ENCODE assay signal across 1 cellular context in the genomic region with DNA sequence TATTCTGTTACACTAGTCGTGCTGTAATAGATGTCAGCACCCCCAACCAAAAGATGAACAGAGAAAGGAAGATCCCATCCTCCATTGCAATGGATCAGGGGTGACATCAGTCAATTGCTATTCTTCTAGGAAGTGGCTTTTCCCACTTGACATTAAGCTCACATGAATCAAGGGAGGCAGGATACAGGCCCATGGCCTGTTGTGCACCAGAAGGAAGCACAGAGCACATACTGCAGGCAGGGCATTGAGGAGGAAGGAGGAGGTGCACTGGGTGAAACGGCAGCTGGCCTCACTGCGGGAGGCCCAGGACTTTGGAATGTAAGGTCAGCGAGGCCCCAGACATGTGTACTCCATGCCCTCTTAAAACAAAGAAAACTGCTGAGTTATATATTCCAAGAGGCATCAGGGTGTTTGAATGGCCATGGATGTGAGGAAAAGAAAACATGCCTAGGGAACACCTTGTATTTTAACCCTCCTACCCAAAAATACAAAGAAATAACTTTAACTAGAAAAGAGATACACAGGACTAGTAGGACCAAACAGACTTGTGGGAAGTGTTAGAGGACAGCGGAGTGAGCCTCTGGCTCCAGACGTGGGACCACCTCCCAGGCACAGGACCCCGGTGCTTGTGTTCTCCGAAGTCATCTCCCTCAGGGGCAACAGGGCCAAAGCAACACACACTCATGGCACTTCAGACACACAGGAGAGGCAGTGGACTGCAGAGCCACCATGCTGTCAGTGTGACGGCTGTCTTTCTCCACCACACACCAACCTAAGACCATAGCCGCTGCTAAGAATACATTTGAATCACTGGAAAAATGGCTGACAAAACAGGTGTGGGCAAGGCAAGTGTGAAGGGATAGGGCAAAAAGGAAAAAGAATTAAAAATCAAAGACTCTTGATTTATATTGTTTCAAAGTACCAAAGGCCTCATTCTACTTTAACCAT.
TF ChIP-seq lines count a peak whose summit lies in the region.

No MANE protein-coding gene starts in this region.

TF ChIP-seq in HepG2, 621 proteins besides CTCF, POLR2A, EP300 and RAD21 (continued from another document and continues in another):
- TF ChIP-seq ZNF577 (CRISPR knock-in tag; IDR thresholded peaks at IDR 0.05; ENCODE audit: borderline replicate concordance, low read depth) (no peak), MED8 (CRISPR knock-in tag; IDR thresholded peaks at IDR 0.05; ENCODE audit: insufficient replicate concordance) (no peak), NR1H2 (CRISPR knock-in tag; IDR thresholded peaks at IDR 0.05; ENCODE audit: borderline replicate concordance, low read depth) (no peak; the same call in 1 of the 2 replicates), ZNF614 (CRISPR knock-in tag; IDR thresholded peaks at IDR 0.05; ENCODE audit: borderline replicate concordance) (peak; percentile 62; the same call in 1 of the 2 replicates), MIER2 (CRISPR knock-in tag; IDR thresholded peaks at IDR 0.05) (no peak), NFATC3 (CRISPR knock-in tag; IDR thresholded peaks at IDR 0.05) (no peak), MYNN (CRISPR knock-in tag; IDR thresholded peaks at IDR 0.05; ENCODE audit: low read depth) (no peak), CENPX (CRISPR knock-in tag; IDR thresholded peaks at IDR 0.05) (no peak), GZF1 (CRISPR knock-in tag; IDR thresholded peaks at IDR 0.05) (no peak), ETV6 (CRISPR knock-in tag; conservative IDR thresholded peaks at IDR 0.05) (no peak), ZNF773 (CRISPR knock-in tag; IDR thresholded peaks at IDR 0.05; ENCODE audit: borderline replicate concordance) (no peak), ZNF768 (CRISPR knock-in tag; IDR thresholded peaks at IDR 0.05) (no peak), MXI1 (IDR thresholded peaks at IDR 0.05; ENCODE audit: borderline replicate concordance, low read depth, low read length) (no peak; the same call in 2 of the 3 replicates), RBFOX2 (IDR thresholded peaks at IDR 0.05; ENCODE audit: low read depth, low read length) (no peak), ZSCAN29 (CRISPR knock-in tag; conservative IDR thresholded peaks at IDR 0.05) (0 out of 2 replicates have a peak, but pooled peaks have one; percentile 67), ZNF143 (CRISPR knock-in tag; IDR thresholded peaks at IDR 0.05) (no peak), MXD4 (CRISPR knock-in tag; IDR thresholded peaks at IDR 0.05) (0 out of 2 replicates have a peak, but pooled peaks have one; percentile 18), HMGA1 (CRISPR knock-in tag; conservative IDR thresholded peaks at IDR 0.05) (no peak), ZNF446 (CRISPR knock-in tag; IDR thresholded peaks at IDR 0.05) (no peak), ESRRA (CRISPR knock-in tag; IDR thresholded peaks at IDR 0.05; ENCODE audit: low read depth) (0 out of 2 replicates have a peak, but pooled peaks have one; percentile 27), NR3C1 (CRISPR knock-in tag; IDR thresholded peaks at IDR 0.05) (no peak), ZNF451 (CRISPR knock-in tag; IDR thresholded peaks at IDR 0.05) (no peak; the same call in 1 of the 2 replicates), SP1 (IDR thresholded peaks at IDR 0.05) (no peak), SP1 (CRISPR knock-in tag; IDR thresholded peaks at IDR 0.05) (no peak), POLR2AphosphoS5 (IDR thresholded peaks at IDR 0.05; ENCODE audit: low read depth, low read length) (no peak), NPAS2 (CRISPR knock-in tag; IDR thresholded peaks at IDR 0.05; ENCODE audit: borderline replicate concordance) (no peak), ZNF891 (CRISPR knock-in tag; IDR thresholded peaks at IDR 0.05) (no peak), ZNF335 (CRISPR knock-in tag; IDR thresholded peaks at IDR 0.05) (no peak), ZNF652 (CRISPR knock-in tag; IDR thresholded peaks at IDR 0.05; ENCODE audit: borderline replicate concordance, low read depth) (0 out of 2 replicates have a peak, but pooled peaks have one; percentile 6), ZNF501 (CRISPR knock-in tag; IDR thresholded peaks at IDR 0.05) (no peak)
- TF ChIP-seq, protein P1, sequence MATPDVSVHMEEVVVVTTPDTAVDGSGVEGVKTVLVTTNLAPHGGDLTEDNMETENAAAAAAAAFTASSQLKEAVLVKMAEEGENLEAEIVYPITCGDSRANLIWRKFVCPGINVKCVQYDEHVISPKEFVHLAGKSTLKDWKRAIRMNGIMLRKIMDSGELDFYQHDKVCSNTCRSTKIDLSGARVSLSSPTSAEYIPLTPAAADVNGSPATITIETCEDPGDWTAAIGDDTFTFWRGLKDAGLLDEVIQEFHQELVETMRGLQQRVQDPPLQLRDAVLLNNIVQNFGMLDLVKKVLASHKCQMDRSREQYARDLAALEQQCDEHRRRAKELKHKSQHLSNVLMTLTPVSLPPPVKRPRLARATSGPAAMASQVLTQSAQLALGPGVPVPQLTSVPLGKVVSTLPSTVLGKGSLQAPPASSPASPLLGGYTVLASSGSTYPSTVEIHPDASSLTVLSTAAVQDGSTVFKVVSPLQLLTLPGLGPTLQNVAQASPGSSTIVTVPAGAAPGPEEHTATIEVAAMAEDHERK (CRISPR knock-in tag; IDR thresholded peaks at IDR 0.05; ENCODE audit: low read depth), result no peak
- TF ChIP-seq, protein P2, sequence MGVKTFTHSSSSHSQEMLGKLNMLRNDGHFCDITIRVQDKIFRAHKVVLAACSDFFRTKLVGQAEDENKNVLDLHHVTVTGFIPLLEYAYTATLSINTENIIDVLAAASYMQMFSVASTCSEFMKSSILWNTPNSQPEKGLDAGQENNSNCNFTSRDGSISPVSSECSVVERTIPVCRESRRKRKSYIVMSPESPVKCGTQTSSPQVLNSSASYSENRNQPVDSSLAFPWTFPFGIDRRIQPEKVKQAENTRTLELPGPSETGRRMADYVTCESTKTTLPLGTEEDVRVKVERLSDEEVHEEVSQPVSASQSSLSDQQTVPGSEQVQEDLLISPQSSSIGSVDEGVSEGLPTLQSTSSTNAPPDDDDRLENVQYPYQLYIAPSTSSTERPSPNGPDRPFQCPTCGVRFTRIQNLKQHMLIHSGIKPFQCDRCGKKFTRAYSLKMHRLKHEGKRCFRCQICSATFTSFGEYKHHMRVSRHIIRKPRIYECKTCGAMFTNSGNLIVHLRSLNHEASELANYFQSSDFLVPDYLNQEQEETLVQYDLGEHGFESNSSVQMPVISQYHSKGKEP (CRISPR knock-in tag; IDR thresholded peaks at IDR 0.05), result no peak
- TF ChIP-seq, protein P3, sequence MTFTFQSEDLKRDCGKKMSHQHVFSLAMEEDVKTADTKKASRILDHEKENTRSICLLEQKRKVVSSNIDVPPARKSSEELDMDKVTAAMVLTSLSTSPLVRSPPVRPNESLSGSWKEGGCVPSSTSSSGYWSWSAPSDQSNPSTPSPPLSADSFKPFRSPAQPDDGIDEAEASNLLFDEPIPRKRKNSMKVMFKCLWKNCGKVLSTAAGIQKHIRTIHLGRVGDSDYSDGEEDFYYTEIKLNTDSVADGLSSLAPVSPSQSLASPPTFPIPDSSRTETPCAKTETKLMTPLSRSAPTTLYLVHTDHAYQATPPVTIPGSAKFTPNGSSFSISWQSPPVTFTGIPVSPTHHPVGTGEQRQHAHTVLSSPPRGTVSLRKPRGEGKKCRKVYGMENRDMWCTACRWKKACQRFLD (CRISPR knock-in tag; IDR thresholded peaks at IDR 0.05; ENCODE audit: borderline replicate concordance), result no peak
- TF ChIP-seq, protein P4, sequence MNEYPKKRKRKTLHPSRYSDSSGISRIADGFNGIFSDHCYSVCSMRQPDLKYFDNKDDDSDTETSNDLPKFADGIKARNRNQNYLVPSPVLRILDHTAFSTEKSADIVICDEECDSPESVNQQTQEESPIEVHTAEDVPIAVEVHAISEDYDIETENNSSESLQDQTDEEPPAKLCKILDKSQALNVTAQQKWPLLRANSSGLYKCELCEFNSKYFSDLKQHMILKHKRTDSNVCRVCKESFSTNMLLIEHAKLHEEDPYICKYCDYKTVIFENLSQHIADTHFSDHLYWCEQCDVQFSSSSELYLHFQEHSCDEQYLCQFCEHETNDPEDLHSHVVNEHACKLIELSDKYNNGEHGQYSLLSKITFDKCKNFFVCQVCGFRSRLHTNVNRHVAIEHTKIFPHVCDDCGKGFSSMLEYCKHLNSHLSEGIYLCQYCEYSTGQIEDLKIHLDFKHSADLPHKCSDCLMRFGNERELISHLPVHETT (CRISPR knock-in tag; conservative IDR thresholded peaks at IDR 0.05), result no peak
- TF ChIP-seq, protein P5, sequence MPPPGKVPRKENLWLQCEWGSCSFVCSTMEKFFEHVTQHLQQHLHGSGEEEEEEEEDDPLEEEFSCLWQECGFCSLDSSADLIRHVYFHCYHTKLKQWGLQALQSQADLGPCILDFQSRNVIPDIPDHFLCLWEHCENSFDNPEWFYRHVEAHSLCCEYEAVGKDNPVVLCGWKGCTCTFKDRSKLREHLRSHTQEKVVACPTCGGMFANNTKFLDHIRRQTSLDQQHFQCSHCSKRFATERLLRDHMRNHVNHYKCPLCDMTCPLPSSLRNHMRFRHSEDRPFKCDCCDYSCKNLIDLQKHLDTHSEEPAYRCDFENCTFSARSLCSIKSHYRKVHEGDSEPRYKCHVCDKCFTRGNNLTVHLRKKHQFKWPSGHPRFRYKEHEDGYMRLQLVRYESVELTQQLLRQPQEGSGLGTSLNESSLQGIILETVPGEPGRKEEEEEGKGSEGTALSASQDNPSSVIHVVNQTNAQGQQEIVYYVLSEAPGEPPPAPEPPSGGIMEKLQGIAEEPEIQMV (CRISPR knock-in tag; IDR thresholded peaks at IDR 0.05; ENCODE audit: low read depth), result no peak
- TF ChIP-seq, protein P6, sequence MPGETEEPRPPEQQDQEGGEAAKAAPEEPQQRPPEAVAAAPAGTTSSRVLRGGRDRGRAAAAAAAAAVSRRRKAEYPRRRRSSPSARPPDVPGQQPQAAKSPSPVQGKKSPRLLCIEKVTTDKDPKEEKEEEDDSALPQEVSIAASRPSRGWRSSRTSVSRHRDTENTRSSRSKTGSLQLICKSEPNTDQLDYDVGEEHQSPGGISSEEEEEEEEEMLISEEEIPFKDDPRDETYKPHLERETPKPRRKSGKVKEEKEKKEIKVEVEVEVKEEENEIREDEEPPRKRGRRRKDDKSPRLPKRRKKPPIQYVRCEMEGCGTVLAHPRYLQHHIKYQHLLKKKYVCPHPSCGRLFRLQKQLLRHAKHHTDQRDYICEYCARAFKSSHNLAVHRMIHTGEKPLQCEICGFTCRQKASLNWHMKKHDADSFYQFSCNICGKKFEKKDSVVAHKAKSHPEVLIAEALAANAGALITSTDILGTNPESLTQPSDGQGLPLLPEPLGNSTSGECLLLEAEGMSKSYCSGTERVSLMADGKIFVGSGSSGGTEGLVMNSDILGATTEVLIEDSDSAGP (CRISPR knock-in tag; IDR thresholded peaks at IDR 0.05; ENCODE audit: borderline replicate concordance), result no peak
- TF ChIP-seq, protein P7, sequence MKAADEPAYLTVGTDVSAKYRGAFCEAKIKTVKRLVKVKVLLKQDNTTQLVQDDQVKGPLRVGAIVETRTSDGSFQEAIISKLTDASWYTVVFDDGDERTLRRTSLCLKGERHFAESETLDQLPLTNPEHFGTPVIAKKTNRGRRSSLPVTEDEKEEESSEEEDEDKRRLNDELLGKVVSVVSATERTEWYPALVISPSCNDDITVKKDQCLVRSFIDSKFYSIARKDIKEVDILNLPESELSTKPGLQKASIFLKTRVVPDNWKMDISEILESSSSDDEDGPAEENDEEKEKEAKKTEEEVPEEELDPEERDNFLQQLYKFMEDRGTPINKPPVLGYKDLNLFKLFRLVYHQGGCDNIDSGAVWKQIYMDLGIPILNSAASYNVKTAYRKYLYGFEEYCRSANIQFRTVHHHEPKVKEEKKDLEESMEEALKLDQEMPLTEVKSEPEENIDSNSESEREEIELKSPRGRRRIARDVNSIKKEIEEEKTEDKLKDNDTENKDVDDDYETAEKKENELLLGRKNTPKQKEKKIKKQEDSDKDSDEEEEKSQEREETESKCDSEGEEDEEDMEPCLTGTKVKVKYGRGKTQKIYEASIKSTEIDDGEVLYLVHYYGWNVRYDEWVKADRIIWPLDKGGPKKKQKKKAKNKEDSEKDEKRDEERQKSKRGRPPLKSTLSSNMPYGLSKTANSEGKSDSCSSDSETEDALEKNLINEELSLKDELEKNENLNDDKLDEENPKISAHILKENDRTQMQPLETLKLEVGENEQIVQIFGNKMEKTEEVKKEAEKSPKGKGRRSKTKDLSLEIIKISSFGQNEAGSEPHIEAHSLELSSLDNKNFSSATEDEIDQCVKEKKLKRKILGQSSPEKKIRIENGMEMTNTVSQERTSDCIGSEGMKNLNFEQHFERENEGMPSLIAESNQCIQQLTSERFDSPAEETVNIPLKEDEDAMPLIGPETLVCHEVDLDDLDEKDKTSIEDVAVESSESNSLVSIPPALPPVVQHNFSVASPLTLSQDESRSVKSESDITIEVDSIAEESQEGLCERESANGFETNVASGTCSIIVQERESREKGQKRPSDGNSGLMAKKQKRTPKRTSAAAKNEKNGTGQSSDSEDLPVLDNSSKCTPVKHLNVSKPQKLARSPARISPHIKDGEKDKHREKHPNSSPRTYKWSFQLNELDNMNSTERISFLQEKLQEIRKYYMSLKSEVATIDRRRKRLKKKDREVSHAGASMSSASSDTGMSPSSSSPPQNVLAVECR (CRISPR knock-in tag; IDR thresholded peaks at IDR 0.05; ENCODE audit: borderline replicate concordance), result peak; percentile 47; the same call in 1 of the 2 replicates
- TF ChIP-seq, protein P8, sequence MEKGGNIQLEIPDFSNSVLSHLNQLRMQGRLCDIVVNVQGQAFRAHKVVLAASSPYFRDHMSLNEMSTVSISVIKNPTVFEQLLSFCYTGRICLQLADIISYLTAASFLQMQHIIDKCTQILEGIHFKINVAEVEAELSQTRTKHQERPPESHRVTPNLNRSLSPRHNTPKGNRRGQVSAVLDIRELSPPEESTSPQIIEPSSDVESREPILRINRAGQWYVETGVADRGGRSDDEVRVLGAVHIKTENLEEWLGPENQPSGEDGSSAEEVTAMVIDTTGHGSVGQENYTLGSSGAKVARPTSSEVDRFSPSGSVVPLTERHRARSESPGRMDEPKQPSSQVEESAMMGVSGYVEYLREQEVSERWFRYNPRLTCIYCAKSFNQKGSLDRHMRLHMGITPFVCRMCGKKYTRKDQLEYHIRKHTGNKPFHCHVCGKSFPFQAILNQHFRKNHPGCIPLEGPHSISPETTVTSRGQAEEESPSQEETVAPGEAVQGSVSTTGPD (CRISPR knock-in tag; IDR thresholded peaks at IDR 0.05), result no peak
- TF ChIP-seq, protein P9, sequence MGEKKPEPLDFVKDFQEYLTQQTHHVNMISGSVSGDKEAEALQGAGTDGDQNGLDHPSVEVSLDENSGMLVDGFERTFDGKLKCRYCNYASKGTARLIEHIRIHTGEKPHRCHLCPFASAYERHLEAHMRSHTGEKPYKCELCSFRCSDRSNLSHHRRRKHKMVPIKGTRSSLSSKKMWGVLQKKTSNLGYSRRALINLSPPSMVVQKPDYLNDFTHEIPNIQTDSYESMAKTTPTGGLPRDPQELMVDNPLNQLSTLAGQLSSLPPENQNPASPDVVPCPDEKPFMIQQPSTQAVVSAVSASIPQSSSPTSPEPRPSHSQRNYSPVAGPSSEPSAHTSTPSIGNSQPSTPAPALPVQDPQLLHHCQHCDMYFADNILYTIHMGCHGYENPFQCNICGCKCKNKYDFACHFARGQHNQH (CRISPR knock-in tag; IDR thresholded peaks at IDR 0.05), result 0 out of 2 replicates have a peak, but pooled peaks have one; percentile 62
- TF ChIP-seq, protein P10, sequence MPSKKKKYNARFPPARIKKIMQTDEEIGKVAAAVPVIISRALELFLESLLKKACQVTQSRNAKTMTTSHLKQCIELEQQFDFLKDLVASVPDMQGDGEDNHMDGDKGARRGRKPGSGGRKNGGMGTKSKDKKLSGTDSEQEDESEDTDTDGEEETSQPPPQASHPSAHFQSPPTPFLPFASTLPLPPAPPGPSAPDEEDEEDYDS (CRISPR knock-in tag; IDR thresholded peaks at IDR 0.05), result 0 out of 2 replicates have a peak, but pooled peaks have one; percentile 10
